14 cellular contexts compared by ENCODE assay signal in the genomic region with DNA sequence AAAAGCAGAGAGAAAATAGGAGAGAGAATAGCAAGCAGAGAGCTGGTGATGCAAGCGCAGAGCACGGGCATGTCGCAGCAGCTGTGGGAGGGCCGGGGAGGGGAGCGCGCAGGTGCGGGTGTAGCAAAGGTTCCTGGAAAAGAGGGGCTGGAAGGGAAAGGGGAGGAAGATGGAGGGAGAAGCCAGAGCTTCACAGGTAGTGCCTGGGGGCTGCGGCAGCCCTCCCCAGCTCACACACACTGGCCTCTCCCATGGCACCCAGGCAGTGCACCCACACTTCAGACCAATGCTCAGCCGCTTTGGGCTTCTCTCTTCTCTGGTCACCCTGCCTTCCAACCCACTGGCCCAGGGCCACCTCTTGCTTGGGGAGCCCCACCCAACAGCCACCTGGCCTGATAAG.
A peak's percentile ranks its signal among the peaks of the same experiment; 100 is the strongest.
DNase-seq lines count a peak whose midpoint lies in the region; ATAC-seq and TF ChIP-seq lines count a peak whose summit lies in the region.
"Had no signal": no experiment of that assay in that cellular context is flagged by ENCODE, and none has a peak within 500 bp of the region (broad histone marks: within the 10 kb centered on the region; RNA-seq: fewer than 3 reads in every experiment).

No MANE protein-coding gene starts in this region.

- no peaks in the 10 kb centered on the region for H3K9me3 Mint-ChIP-seq in activated CD4-positive, alpha-beta T cell treated with anti-CD3 and anti-CD28 coated beads, Interleukin-2, amount 10 ng/mL, durations not matched to agents 24 days and 14 days

- no peak for TF ChIP-seq CTCF in transverse colon (IDR thresholded peaks at IDR 0.05)

- no peak overlapping the region for H4K91ac ChIP-seq in mesenchymal stem cell (ENCODE audit: low read length)

- no peak for TF ChIP-seq POLR2A in transverse colon (IDR thresholded peaks at IDR 0.05)

- H2BK12ac ChIP-seq in mesenchymal stem cell (ENCODE audit: low read length in 2 of 2), result no peak overlapping the region

- H3K27me3 ChIP-seq in transverse colon (no peaks in the 10 kb centered on the region), mesenchymal stem cell (ENCODE audit: control insufficient read depth in 1 of 2, insufficient read depth in 1 of 2, low read length in 2 of 2) (peaks cover 15 to 18% of the 10 kb centered on the region in 2 experiments)
- H3K27me3 ChIP-seq: BLaER1 treated with 17β-estradiol and CSF1 and Interleukin-3, amounts not matched to agents 10 nM and 100 nM had no signal

- no peak overlapping the region for H2BK120ac ChIP-seq in mesenchymal stem cell (ENCODE audit: low read depth, low read length)

- DNase-seq in activated CD4-positive, alpha-beta T cell treated with anti-CD3 and anti-CD28 coated beads, Interleukin-2, amount 10 ng/mL, durations not matched to agents 24 days and 14 days, result peak; percentile 54
- DNase-seq in activated CD4-positive, alpha-beta T cell treated with anti-CD3 and anti-CD28 coated beads, Interleukin-2, amount 50 U/mL, for 4 hours, result no peak
- DNase-seq in activated CD8-positive, alpha-beta memory T cell treated with anti-CD3 and anti-CD28 coated beads, Interleukin-2, amount 50 U/mL, for 48 hours, result peak; percentile 33
- DNase-seq in left lobe of liver (ENCODE audit: low spot score), result peak; percentile 30
- DNase-seq in transverse colon, result peak; percentile 4
- no peak for DNase-seq in mesenchymal stem cell
- DNase-seq in HuH-7.5 (ENCODE audit: low spot score), result no peak
- DNase-seq: 8988T, NCI-H1436, NCI-H2029 treated with DMSO at 0.1 percent for 48 hours, NCI-H526 treated with DMSO at 0.1 percent for 48 hours had no signal

- 94% methylated on average over 9 of the region's 9 CpGs; no CpG with 5 or more reads in 1 of the 2 donors for WGBS in transverse colon (ENCODE audit: low coverage in 1 of 2), 2 donors
- 98% methylated on average over 9 of the region's 9 CpGs for WGBS in mesenchymal stem cell

- H2BK15ac ChIP-seq in mesenchymal stem cell (ENCODE audit: low read depth, poor library complexity, severe bottlenecking), result no peak overlapping the region

- H3K4me1 Mint-ChIP-seq in activated CD4-positive, alpha-beta T cell treated with anti-CD3 and anti-CD28 coated beads, Interleukin-2, amount 10 ng/mL, durations not matched to agents 24 days and 14 days, result peaks cover 7% of the 10 kb centered on the region

- ATAC-seq in left lobe of liver (no peak), GM18907 (IDR thresholded peaks at IDR 0.05; ENCODE audit: unreplicated experiment) (no peak)
- ATAC-seq: HCT116 had no signal

- no peak overlapping the region for H2AFZ ChIP-seq in mesenchymal stem cell (ENCODE audit: low read depth, low read length)

- no peak overlapping the region for H3K9ac ChIP-seq in mesenchymal stem cell (ENCODE audit: low read length)
- H3K9ac ChIP-seq: BLaER1 treated with 17β-estradiol and CSF1 and Interleukin-3, amounts not matched to agents 10 nM and 100 nM had no signal

- no peak overlapping the region for H3K27ac Mint-ChIP-seq in activated CD4-positive, alpha-beta T cell treated with anti-CD3 and anti-CD28 coated beads, Interleukin-2, amount 10 ng/mL, durations not matched to agents 24 days and 14 days

- H3K27ac ChIP-seq in transverse colon (no peak overlapping the region), mesenchymal stem cell (ENCODE audit: low read length, poor library complexity, severe bottlenecking) (no peak overlapping the region)
- H3K27ac ChIP-seq: BLaER1 treated with 17β-estradiol and CSF1 and Interleukin-3, amounts not matched to agents 10 nM and 100 nM had no signal

- H3K4me2 ChIP-seq in mesenchymal stem cell (ENCODE audit: low read length, poor library complexity, severe bottlenecking), result no peak overlapping the region

- no peak overlapping the region for H4K8ac ChIP-seq in mesenchymal stem cell (ENCODE audit: low read length)

- no peak overlapping the region for H2BK5ac ChIP-seq in mesenchymal stem cell (ENCODE audit: low read depth, low read length, poor library complexity, severe bottlenecking)

- in situ Hi-C loops in transverse colon (cut with MboI; ENCODE audit: low pct_ligation_motif_present in 1 of 4, low pct_unique_long_range_greater_than_20kb in 1 of 4, low sequenced_read_pairs in 3 of 4), result loop anchor here in 1 of 4 donors (25.0 kb wide), 1 partner anchor 802 kb away; no protein-coding TSS in a partner anchor

- no peak for TF ChIP-seq EP300 in transverse colon (IDR thresholded peaks at IDR 0.05; ENCODE audit: low read depth)

- no peak overlapping the region for H3K4ac ChIP-seq in mesenchymal stem cell (ENCODE audit: low read depth in 1 of 2, low read length in 2 of 2)

- peaks cover 9% of the 10 kb centered on the region for H3K27me3 Mint-ChIP-seq in activated CD4-positive, alpha-beta T cell treated with anti-CD3 and anti-CD28 coated beads, Interleukin-2, amount 10 ng/mL, durations not matched to agents 24 days and 14 days

- intact Hi-C loops in activated CD4-positive, alpha-beta T cell treated with anti-CD3 and anti-CD28 coated beads, Interleukin-2, amount 10 ng/mL, durations not matched to agents 24 days and 14 days (cut with micrococcal nuclease), result no loop called here
- intact Hi-C loops in transverse colon (cut with DNase I; ENCODE audit: low total_unique reads), result loop anchor here (10.0 kb wide), 1 partner anchor 684 kb away; no protein-coding TSS in a partner anchor

- no peak overlapping the region for H3K18ac ChIP-seq in mesenchymal stem cell (ENCODE audit: low read depth in 1 of 2, low read length in 2 of 2)

- H3K36me3 ChIP-seq in transverse colon (no peaks in the 10 kb centered on the region), mesenchymal stem cell (ENCODE audit: control insufficient read depth in 1 of 2, insufficient read depth in 2 of 2, low read depth in 1 of 2, low read length in 2 of 2) (no peaks in the 10 kb centered on the region)
- H3K36me3 ChIP-seq: BLaER1 treated with 17β-estradiol and CSF1 and Interleukin-3, amounts not matched to agents 10 nM and 100 nM had no signal

- H3K79me1 ChIP-seq in mesenchymal stem cell (replicated peaks; ENCODE audit: low read length, poor library complexity, severe bottlenecking), result no peaks in the 10 kb centered on the region

- H3K4me1 ChIP-seq in transverse colon, result peaks cover 0 to 4% (median 1%) of the 10 kb centered on the region in 4 donors
- H3K4me1 ChIP-seq in mesenchymal stem cell (ENCODE audit: control insufficient read depth, insufficient read depth, low read depth, low read length), result peaks cover 3% of the 10 kb centered on the region

- H3K14ac ChIP-seq in mesenchymal stem cell (ENCODE audit: low read length in 2 of 2), result no peak overlapping the region

- H3K4me3 Mint-ChIP-seq in activated CD4-positive, alpha-beta T cell treated with anti-CD3 and anti-CD28 coated beads, Interleukin-2, amount 10 ng/mL, durations not matched to agents 24 days and 14 days, result no peak overlapping the region

- H2AK5ac ChIP-seq in mesenchymal stem cell (ENCODE audit: low read length, severe bottlenecking), result no peak overlapping the region

- no peaks in the 10 kb centered on the region for H3K9me3 ChIP-seq in transverse colon
- no peaks in the 10 kb centered on the region for H3K9me3 ChIP-seq in mesenchymal stem cell (ENCODE audit: control insufficient read depth, low read length)
- H3K9me3 ChIP-seq: BLaER1 treated with 17β-estradiol and CSF1 and Interleukin-3, amounts not matched to agents 10 nM and 100 nM had no signal

- no peak overlapping the region for H3K23ac ChIP-seq in mesenchymal stem cell (ENCODE audit: low read length in 2 of 2)

- no peaks in the 10 kb centered on the region for H3K36me3 Mint-ChIP-seq in activated CD4-positive, alpha-beta T cell treated with anti-CD3 and anti-CD28 coated beads, Interleukin-2, amount 10 ng/mL, durations not matched to agents 24 days and 14 days (ENCODE audit: low read depth)

- no peak overlapping the region for H3K4me3 ChIP-seq in transverse colon
- H3K4me3 ChIP-seq in mesenchymal stem cell (ENCODE audit: insufficient read depth in 1 of 2, low read depth in 1 of 2, low read length in 2 of 2), result peak overlapping the region in 1 of 2 experiments; percentile 28
- H3K4me3 ChIP-seq: BLaER1 treated with 17β-estradiol and CSF1 and Interleukin-3, amounts not matched to agents 10 nM and 100 nM had no signal

Comparison
In these comparisons a context has a peak if more than half of its experiments do, and no peak if none do; other contexts are left out.
1. DNase-seq: peak in activated CD4-positive, alpha-beta T cell treated with anti-CD3 and anti-CD28 coated beads, Interleukin-2, amount 10 ng/mL, durations not matched to agents 24 days and 14 days (single experiment), activated CD8-positive, alpha-beta memory T cell treated with anti-CD3 and anti-CD28 coated beads, Interleukin-2, amount 50 U/mL, for 48 hours (single experiment), left lobe of liver (single experiment) and transverse colon (single experiment); none in activated CD4-positive, alpha-beta T cell treated with anti-CD3 and anti-CD28 coated beads, Interleukin-2, amount 50 U/mL, for 4 hours (0 of 2), mesenchymal stem cell (single experiment) and HuH-7.5 (single experiment).